1 cellular context compared by ENCODE assay signal in the genomic region with DNA sequence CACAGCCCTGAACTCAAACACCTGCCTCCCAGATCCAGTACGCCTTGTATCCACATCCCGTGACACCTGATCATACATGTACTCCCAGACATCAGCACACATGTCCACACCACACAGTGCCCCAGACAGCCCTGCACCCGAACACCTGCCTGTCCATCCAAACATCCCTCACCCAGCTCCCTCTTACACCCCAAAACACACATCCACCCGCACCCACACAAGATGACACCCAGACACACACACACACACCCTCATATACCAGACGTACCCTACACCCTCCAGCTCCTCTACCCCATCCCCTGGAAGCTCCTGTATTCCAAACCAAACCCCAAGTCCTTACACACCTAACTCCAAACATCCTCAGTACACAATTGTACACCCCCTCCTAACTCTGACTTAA.
TF ChIP-seq lines count a peak whose summit lies in the region.

No MANE protein-coding gene starts in this region.

TF ChIP-seq in SK-N-SH treated with all-trans-retinoic acid at 6 μM for 48 hours, 23 proteins besides CTCF, POLR2A, EP300 and RAD21 (continued from another document):
- no peak for TF ChIP-seq CSRNP3 (CRISPR knock-in tag; IDR thresholded peaks at IDR 0.05)
- TF ChIP-seq BACH2 (CRISPR knock-in tag; IDR thresholded peaks at IDR 0.05; ENCODE audit: borderline replicate concordance) = no peak
